In genomic region chr13:24642236-24642635, GRCh38 we compare ENCODE assay signal across 33 cellular contexts. TPM values are rescaled to one million over a fixed set of nuclear protein-coding genes. Genes with fewer than 3 reads are reported as not detected.
"Had no signal": no experiment of that assay in that cellular context is flagged by ENCODE, and none has a peak within 500 bp of the region (broad histone marks: within the 10 kb centered on the region; RNA-seq: fewer than 3 reads in every experiment).

No MANE protein-coding gene starts in this region.

- H3K4me1 ChIP-seq: esophagus squamous epithelium, heart right ventricle, left lung, parathyroid adenoma, right atrium auricular region, sigmoid colon, testis, tibial artery had no signal

- H3K4me1 Mint-ChIP-seq: naive thymus-derived CD8-positive, alpha-beta T cell; neural crest cell; stimulated activated memory B cell treated with anti-CD40 and anti-IgM and Interleukin-4, amounts not matched to agents 10 μg/mL and 1 μg/mL and 100 μg/mL, for 72 hours had no signal

- H3K9me3 Mint-ChIP-seq: naive thymus-derived CD8-positive, alpha-beta T cell; neural crest cell; stimulated activated memory B cell treated with anti-CD40 and anti-IgM and Interleukin-4, amounts not matched to agents 10 μg/mL and 1 μg/mL and 100 μg/mL, for 72 hours; type B pancreatic cell had no signal

- H3K9me3 ChIP-seq: esophagus squamous epithelium, heart right ventricle, left lung, neutrophil, right atrium auricular region, sigmoid colon, testis, tibial artery had no signal

- H3K27me3 ChIP-seq: neutrophil, right atrium auricular region, testis had no signal

- H3K36me3 Mint-ChIP-seq: naive thymus-derived CD8-positive, alpha-beta T cell; stimulated activated memory B cell treated with anti-CD40 and anti-IgM and Interleukin-4, amounts not matched to agents 10 μg/mL and 1 μg/mL and 100 μg/mL, for 72 hours had no signal

- H3K4me3 Mint-ChIP-seq: naive thymus-derived CD8-positive, alpha-beta T cell; neural crest cell; stimulated activated memory B cell treated with anti-CD40 and anti-IgM and Interleukin-4, amounts not matched to agents 10 μg/mL and 1 μg/mL and 100 μg/mL, for 72 hours; type B pancreatic cell had no signal

- H3K27me3 Mint-ChIP-seq: progenitor cell of endocrine pancreas; stimulated activated memory B cell treated with anti-CD40 and anti-IgM and Interleukin-4, amounts not matched to agents 10 μg/mL and 1 μg/mL and 100 μg/mL, for 72 hours; type B pancreatic cell had no signal

- ATAC-seq: heart right ventricle; left cardiac atrium; left lung; naive thymus-derived CD8-positive, alpha-beta T cell; stimulated activated memory B cell treated with anti-CD40 and anti-IgM and Interleukin-4, amounts not matched to agents 10 μg/mL and 1 μg/mL and 100 μg/mL, for 72 hours; stimulated activated naive CD8-positive, alpha-beta T cell treated with anti-CD3 and anti-CD28 coated beads, Interleukin-15, Interleukin-2, amounts not matched to agents 100 U/mL and 50 U/mL, for 24 hours had no signal

- H3K36me3 ChIP-seq: esophagus squamous epithelium, heart right ventricle, left lung, neutrophil, right atrium auricular region, sigmoid colon, tibial artery had no signal

- H3K4me3 ChIP-seq: coronary artery, esophagus squamous epithelium, heart right ventricle, left lung, right atrium auricular region, sigmoid colon, testis, tibial artery had no signal

- DNase-seq: dermis blood vessel endothelial cell; effector memory CD4-positive, alpha-beta T cell; erythroblast; esophagus squamous epithelium; foreskin melanocyte; glutamatergic neuron; heart right ventricle; hippocampal formation; left cardiac atrium; left lung; mesenchymal stem cell; midbrain; naive thymus-derived CD8-positive, alpha-beta T cell; sigmoid colon; stimulated activated CD4-positive, alpha-beta T cell treated with anti-CD3 and anti-CD28 coated beads, Interleukin-2, amount 100 ng/mL, for 24 hours; stimulated activated CD4-positive, alpha-beta T cell treated with anti-CD3 and anti-CD28 coated beads, Interleukin-4, amount 100 ng/mL, for 24 hours; stimulated activated naive CD8-positive, alpha-beta T cell treated with anti-CD3 and anti-CD28 coated beads, Interleukin-15, Interleukin-2, amounts not matched to agents 100 U/mL and 50 U/mL, for 24 hours; substantia nigra; testis; tibial artery had no signal

- H3K27ac ChIP-seq: coronary artery, esophagus squamous epithelium, heart right ventricle, left lung, neutrophil, parathyroid adenoma, right atrium auricular region, sigmoid colon, testis, tibial artery had no signal

- H3K27ac Mint-ChIP-seq: naive thymus-derived CD8-positive, alpha-beta T cell; progenitor cell of endocrine pancreas; stimulated activated memory B cell treated with anti-CD40 and anti-IgM and Interleukin-4, amounts not matched to agents 10 μg/mL and 1 μg/mL and 100 μg/mL, for 72 hours; type B pancreatic cell had no signal

RNA-seq across cellular contexts. Expression of gene ATP12A, which starts 38.0 kb away (rescaled TPM):
- total RNA-seq: dermis blood vessel endothelial cell; heart right ventricle; left cardiac atrium; lung microvascular endothelial cell; mucosa of gallbladder; naive thymus-derived CD8-positive, alpha-beta T cell; omental fat pad; right atrium auricular region; sigmoid colon; skeletal muscle tissue had no signal
- polyA plus RNA-seq: heart right ventricle; naive thymus-derived CD8-positive, alpha-beta T cell; sigmoid colon; urinary bladder had no signal
